ENCODE assay signal across 8 cellular contexts in the genomic region with DNA sequence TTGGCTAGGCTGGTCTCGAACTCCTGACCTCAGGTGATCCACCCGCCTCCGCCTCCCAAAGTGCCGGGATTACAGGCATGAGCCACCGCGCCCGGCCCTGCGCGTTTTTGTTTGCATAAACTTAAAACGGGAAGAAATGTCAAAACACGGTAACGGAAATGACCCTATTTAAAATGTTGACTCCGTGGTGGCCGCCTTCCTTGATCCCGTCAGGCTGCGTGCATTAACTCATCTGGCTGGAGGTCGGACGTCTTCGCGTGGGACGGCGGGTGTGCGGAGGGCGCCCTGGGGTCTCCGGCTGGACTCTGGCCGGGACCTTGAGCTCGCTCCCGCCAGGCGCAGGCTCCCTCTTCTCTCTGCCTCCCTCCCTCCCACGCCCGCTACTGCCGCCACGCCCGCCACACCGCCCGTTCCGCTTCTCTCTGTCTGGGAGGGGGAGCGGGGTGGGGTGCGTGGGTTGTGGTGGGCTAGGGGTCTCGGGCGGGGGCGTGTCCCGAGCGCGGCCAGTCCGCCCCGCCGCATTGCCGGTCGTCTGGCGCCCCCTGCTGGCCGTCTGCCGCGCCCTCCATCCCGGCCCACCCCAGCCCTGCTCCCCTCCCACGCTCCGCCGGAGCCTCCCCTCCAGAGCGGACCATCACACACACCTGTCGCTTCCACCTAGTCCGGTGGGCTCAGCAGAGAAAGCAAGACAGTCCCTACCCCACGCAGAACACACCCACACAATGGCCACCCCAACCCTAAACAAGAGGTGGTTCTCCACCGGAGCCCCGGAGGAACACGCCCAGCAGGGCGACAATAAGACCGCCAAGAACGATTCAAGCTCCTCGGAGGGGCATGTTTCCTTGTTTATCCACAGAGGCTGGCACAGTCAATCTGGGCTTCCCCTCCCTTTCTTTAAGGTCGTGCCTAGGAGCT. TPM values are rescaled to one million over a fixed set of nuclear protein-coding genes. Genes with fewer than 3 reads are reported as not detected.
DNase-seq lines count a peak whose midpoint lies in the region; ATAC-seq, FAIRE-seq and TF ChIP-seq lines count a peak whose summit lies in the region.

No MANE protein-coding gene starts in this region.

- H3K4me3 ChIP-seq in GM12864 (ENCODE audit: low read depth, low read length): peak overlapping the region; percentile 70

- FAIRE-seq in frontal cortex (lab: Jason Lieb, UNC): no peak

- peak; percentile 73 for TF ChIP-seq CTCF in GM12864 (IDR thresholded peaks at IDR 0.05; ENCODE audit: low read depth, low read length, missing control alignments)

- ATAC-seq in HG03039 (IDR thresholded peaks at IDR 0.05; ENCODE audit: unreplicated experiment): peak; percentile 57

- no peak for DNase-seq in GM12864 (ENCODE audit: low read depth)
- DNase-seq in RKO (ENCODE audit: low spot score): peak; percentile 9
- peak; percentile 66 for DNase-seq in activated gamma-delta T cell (lab: John Stamatoyannopoulos, UW)
- DNase-seq in frontal cortex (ENCODE audit: low spot score in 2 of 2): peak; percentile 88 to 93
- DNase-seq in nucleus accumbens (lab: John Stamatoyannopoulos, UW): peak in 46 of 56 donors; percentile 4 to 83 (median 37)
- peak; percentile 51 for DNase-seq in superior temporal gyrus (ENCODE audit: extremely low spot score)
- no peak for DNase-seq in SW 1271 (lab: John Stamatoyannopoulos, UW)

RNA-seq across cellular contexts. Expression of gene CCDC42, which starts 1.2 kb away (rescaled TPM):
- total RNA-seq in frontal cortex: 0.41 TPM

RNA-seq across cellular contexts. Expression of gene SPDYE4, which starts 12.5 kb away (rescaled TPM):
- not detected for total RNA-seq in frontal cortex

RNA-seq across cellular contexts. Expression of gene MFSD6L, which starts 53.3 kb away (rescaled TPM):
- not detected for total RNA-seq in frontal cortex

Comparison
In these comparisons a context has a peak if more than half of its experiments do, and no peak if none do; other contexts are left out.
1. DNase-seq: peak in RKO (single experiment), activated gamma-delta T cell (single experiment), frontal cortex (2 of 2), nucleus accumbens (46 of 56) and superior temporal gyrus (single experiment); none in GM12864 (single experiment) and SW 1271 (0 of 2).